ENCODE assay signal across 8 cellular contexts in the genomic region with DNA sequence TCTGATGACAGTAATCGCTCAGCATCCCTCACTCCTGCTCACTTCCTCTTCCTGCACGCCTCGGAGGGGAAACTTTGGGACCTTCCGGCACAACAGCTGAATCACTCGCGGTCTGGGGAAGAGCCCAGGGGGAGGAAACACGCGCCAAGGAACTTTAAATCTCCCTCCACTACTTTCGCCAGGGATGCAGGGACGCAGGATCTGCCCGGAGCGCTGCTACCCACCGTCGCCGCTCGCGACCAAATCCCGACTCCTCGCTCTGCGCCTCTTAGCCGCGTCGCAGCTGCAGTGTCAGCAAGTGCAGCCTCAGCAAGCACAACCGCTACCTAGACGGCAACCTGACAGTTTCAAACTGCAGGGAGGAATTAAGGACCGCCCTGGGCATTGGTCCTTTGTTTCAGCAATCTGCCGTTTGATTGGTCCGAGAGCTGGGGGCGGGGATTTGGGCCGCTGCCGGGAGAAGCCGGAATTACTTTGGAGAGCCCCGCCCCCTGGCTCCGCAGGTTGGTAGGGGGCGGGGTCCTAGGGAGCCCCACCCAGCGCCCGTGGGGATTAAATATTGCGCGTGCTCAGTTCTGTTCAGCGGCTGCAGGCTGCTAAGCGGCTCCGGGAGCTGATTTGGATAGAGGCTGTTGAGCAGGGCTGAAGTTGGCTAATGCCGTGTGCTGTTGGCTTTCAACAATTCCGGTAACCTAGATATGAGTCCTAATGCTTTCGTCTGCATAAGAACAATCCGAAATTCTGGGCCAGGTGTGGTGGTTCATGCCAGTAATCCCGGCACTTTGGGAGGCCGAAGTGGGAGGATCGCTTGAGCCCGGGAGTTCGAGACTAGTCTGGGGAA. TPM values are rescaled to one million over a fixed set of nuclear protein-coding genes. Genes with fewer than 3 reads are reported as not detected.
DNase-seq lines count a peak whose midpoint lies in the region; ATAC-seq lines count a peak whose summit lies in the region.

A gene with protein sequence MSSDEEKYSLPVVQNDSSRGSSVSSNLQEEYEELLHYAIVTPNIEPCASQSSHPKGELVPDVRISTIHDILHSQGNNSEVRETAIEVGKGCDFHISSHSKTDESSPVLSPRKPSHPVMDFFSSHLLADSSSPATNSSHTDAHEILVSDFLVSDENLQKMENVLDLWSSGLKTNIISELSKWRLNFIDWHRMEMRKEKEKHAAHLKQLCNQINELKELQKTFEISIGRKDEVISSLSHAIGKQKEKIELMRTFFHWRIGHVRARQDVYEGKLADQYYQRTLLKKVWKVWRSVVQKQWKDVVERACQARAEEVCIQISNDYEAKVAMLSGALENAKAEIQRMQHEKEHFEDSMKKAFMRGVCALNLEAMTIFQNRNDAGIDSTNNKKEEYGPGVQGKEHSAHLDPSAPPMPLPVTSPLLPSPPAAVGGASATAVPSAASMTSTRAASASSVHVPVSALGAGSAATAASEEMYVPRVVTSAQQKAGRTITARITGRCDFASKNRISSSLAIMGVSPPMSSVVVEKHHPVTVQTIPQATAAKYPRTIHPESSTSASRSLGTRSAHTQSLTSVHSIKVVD (minus strand): TSS at position 356 of the 841 bp plus-strand sequence. CDS start 4,500 bp downstream, outside the sequence.

- ATAC-seq in GM21529 (IDR thresholded peaks at IDR 0.05; ENCODE audit: unreplicated experiment), result peak; percentile 93

- peaks cover 1% of the 10 kb centered on the region for H3K27me3 Mint-ChIP-seq in IgD-negative memory B cell

- H3K4me1 Mint-ChIP-seq in IgD-negative memory B cell, result peaks cover 22 to 33% (median 31%) of the 10 kb centered on the region in 3 donors

- no peaks in the 10 kb centered on the region for H3K9me3 Mint-ChIP-seq in IgD-negative memory B cell

- DNase-seq in DMS 273 treated with DMSO at 0.1 percent for 48 hours (lab: John Stamatoyannopoulos, UW) (peak; percentile 96), OCI-M2 (lab: John Stamatoyannopoulos, UW; ENCODE audit: unreplicated experiment) (peak; percentile 87), activated T-cell treated with anti-CD3 and anti-CD28 coated beads for 4 hours (peak; percentile 99), epidermal melanocyte (ENCODE audit: insufficient read length, low spot score) (peak; percentile 80), middle frontal gyrus (ENCODE audit: extremely low spot score, low spot score) (peak; percentile 91)
- DNase-seq in stimulated activated CD8-positive, alpha-beta memory T cell treated with anti-CD3 and anti-CD28 coated beads, Interleukin-2, amount 100 ng/mL, for 48 hours (ENCODE audit: low read depth in 2 of 2), result peak; percentile 95 to 97

- H3K36me3 Mint-ChIP-seq in IgD-negative memory B cell, result peaks cover 3% of the 10 kb centered on the region

- H3K27ac Mint-ChIP-seq in IgD-negative memory B cell, result peak within 1 kb of the TSS; percentile 71 to 97 (median 97)

- peak within 1 kb of the TSS; percentile 92 to 100 (median 99) for H3K4me3 Mint-ChIP-seq in IgD-negative memory B cell

RNA-seq across cellular contexts. Expression of the gene that starts here (rescaled TPM):
- polyA plus RNA-seq in IgD-negative memory B cell, result 14.3 TPM

Comparison
In these comparisons a context has a peak if more than half of its experiments do, and no peak if none do; other contexts are left out.
1. Peak in every context shown above with its lines: DNase-seq and ATAC-seq.